Comparison of ENCODE assay signal across 13 cellular contexts in the genomic region with DNA sequence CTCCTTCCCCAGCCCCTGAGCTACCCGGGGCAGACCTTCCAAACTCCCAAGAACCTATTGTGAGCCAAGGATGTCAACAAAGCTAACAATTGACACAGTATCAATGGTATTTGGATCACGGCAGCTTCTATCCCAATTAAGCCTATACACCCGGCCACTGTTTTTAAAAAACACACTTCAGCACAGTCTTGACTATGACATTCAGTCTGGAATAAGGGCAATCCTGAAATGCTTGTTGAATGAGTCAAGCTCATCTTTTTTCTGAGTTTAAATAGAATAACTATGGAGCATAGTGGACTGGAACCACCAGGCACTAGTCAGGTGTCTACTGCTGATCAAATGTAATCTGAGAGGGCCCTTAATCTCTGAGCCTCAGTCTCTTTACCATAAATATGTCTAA. TPM values are rescaled to one million over a fixed set of nuclear protein-coding genes. Genes with fewer than 3 reads are reported as not detected.
A peak's percentile ranks its signal among the peaks of the same experiment; 100 is the strongest.
DNase-seq lines count a peak whose midpoint lies in the region; ATAC-seq and TF ChIP-seq lines count a peak whose summit lies in the region.
"Had no signal": no experiment of that assay in that cellular context is flagged by ENCODE, and none has a peak within 500 bp of the region (broad histone marks: within the 10 kb centered on the region; RNA-seq: fewer than 3 reads in every experiment).

No MANE protein-coding gene starts in this region.

- no peaks in the 10 kb centered on the region for H3K27me3 Mint-ChIP-seq in neural progenitor cell (ENCODE audit: insufficient read depth, low read depth)

- H3K27ac Mint-ChIP-seq in neural progenitor cell = no peak overlapping the region

- H3K9me3 ChIP-seq in neural progenitor cell (ENCODE audit: low read depth) = no peaks in the 10 kb centered on the region
- H3K9me3 ChIP-seq: adrenal gland, mucosa of descending colon, upper lobe of left lung had no signal

- H3K27me3 ChIP-seq in neural progenitor cell = peaks cover 9% of the 10 kb centered on the region
- H3K27me3 ChIP-seq: adrenal gland, upper lobe of left lung had no signal

- TF ChIP-seq CTCF in AG10803 (conservative IDR thresholded peaks at IDR 0.05; ENCODE audit: low read length) = no peak
- no peak for TF ChIP-seq CTCF in choroid plexus epithelial cell (conservative IDR thresholded peaks at IDR 0.05; ENCODE audit: low read depth, low read length)
- TF ChIP-seq CTCF in neural progenitor cell (IDR thresholded peaks at IDR 0.05) = no peak

- no peak overlapping the region for H3K9ac ChIP-seq in neural progenitor cell

- peaks cover 15% of the 10 kb centered on the region for H3K4me1 ChIP-seq in neural progenitor cell

- no peak overlapping the region for H3K4me3 Mint-ChIP-seq in neural progenitor cell

- no peak overlapping the region for H2AFZ ChIP-seq in neural progenitor cell (replicated peaks)

- peaks cover 94% of the 10 kb centered on the region for H3K79me2 ChIP-seq in neural progenitor cell (ENCODE audit: low read depth)

- no peak overlapping the region for H3K27ac ChIP-seq in neural progenitor cell
- H3K27ac ChIP-seq: adrenal gland, upper lobe of left lung had no signal

- no peaks in the 10 kb centered on the region for H3K36me3 ChIP-seq in neural progenitor cell
- H3K36me3 ChIP-seq: adrenal gland, upper lobe of left lung had no signal

- peaks cover 9% of the 10 kb centered on the region for H3K9me3 Mint-ChIP-seq in neural progenitor cell

- H3K4me1 Mint-ChIP-seq in neural progenitor cell = peaks cover 24% of the 10 kb centered on the region

- H3K36me3 Mint-ChIP-seq in neural progenitor cell = peaks cover 15% of the 10 kb centered on the region

- no peak overlapping the region for H3K4me2 ChIP-seq in neural progenitor cell

- no peak for ATAC-seq in HG02642 (IDR thresholded peaks at IDR 0.05; ENCODE audit: poor library complexity, unreplicated experiment)
- ATAC-seq: mucosa of descending colon had no signal

- peaks cover 28% of the 10 kb centered on the region for H4K20me1 ChIP-seq in neural progenitor cell (ENCODE audit: low read depth)

- H3K4me3 ChIP-seq in AG10803 (ENCODE audit: low read length) = no peak overlapping the region
- no peak overlapping the region for H3K4me3 ChIP-seq in choroid plexus epithelial cell (ENCODE audit: low read depth, low read length)
- no peak overlapping the region for H3K4me3 ChIP-seq in neural progenitor cell
- H3K4me3 ChIP-seq: adrenal gland, mucosa of descending colon, upper lobe of left lung had no signal

- DNase-seq in AG10803 (ENCODE audit: low read depth) (peak; percentile 73), M059J (ENCODE audit: low read depth) (peak; percentile 79), choroid plexus epithelial cell (ENCODE audit: low read depth) (peak; percentile 88), neural progenitor cell (ENCODE audit: low spot score) (peak; percentile 32), islet precursor cell (no peak), COLO829 (ENCODE audit: low spot score) (no peak), NCI-H526 treated with DMSO at 0.1 percent for 48 hours (lab: John Stamatoyannopoulos, UW) (no peak)
- DNase-seq: adrenal gland, mucosa of descending colon, NCI-H2029 treated with DMSO at 0.1 percent for 48 hours, T-helper 9 cell, upper lobe of left lung had no signal

- no peaks in the 10 kb centered on the region for H3F3A ChIP-seq in neural progenitor cell (ENCODE audit: low read depth)

RNA-seq across cellular contexts. Expression of gene DENND5B, which starts 5.7 kb away (rescaled TPM):
- total RNA-seq in M059J (2014; rRNA removed; shearing (Covaris generic)) = 24.6 and 25.3 TPM in 2 replicates
- 21.2 and 24.2 TPM in 2 replicates for total RNA-seq in neural progenitor cell (ENCODE audit: low replicate concordance)

Comparison
In these comparisons a context has a peak if more than half of its experiments do, and no peak if none do; other contexts are left out.
1. DNase-seq: peak in AG10803 (single experiment), M059J (single experiment), choroid plexus epithelial cell (single experiment) and neural progenitor cell (single experiment); none in islet precursor cell (single experiment), COLO829 (single experiment) and NCI-H526 treated with DMSO at 0.1 percent for 48 hours (single experiment).